In the genomic region with DNA sequence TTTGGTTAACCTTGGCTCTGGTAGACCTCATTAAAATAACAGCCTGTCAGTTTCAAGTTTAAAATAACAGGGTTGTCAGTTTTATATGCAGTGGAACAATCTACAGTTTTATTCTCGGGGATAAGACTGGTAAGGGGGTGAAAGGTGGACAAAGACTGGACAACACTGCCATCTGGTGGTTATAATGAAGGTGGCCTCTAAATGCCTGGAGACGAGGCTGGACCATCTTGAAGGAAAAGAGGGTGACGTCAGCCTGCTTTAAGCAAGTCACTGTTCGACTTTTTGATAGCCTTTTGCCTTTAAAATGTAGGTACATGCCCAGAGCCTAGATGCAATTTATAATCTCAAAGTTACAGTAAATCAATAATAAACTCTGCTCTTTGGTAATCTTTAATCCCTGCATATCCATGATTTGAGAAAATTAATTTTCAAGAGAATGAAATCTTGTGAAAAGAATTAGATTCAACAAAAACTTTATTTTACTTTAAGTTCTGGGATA, we compare ENCODE assay signal across 8 cellular contexts.
DNase-seq lines count a peak whose midpoint lies in the region; ATAC-seq and TF ChIP-seq lines count a peak whose summit lies in the region.

No MANE protein-coding gene starts in this region.

- 3% methylated on average over 4 of the region's 4 CpGs for WGBS in right lobe of liver (ENCODE audit: insufficient coverage, low coverage, low lambda C conversion rate, missing lambda C conversion rate)

- H3K36me3 ChIP-seq in CD8-positive, alpha-beta memory T cell (ENCODE audit: insufficient read depth, low read length) = no peaks in the 10 kb centered on the region
- no peaks in the 10 kb centered on the region for H3K36me3 ChIP-seq in right lobe of liver

- POLR2A ChIA-PET in CD8-positive, alpha-beta memory T cell (lab: Charles Lee) = no interaction called here

- no peak overlapping the region for H3K27ac ChIP-seq in CD8-positive, alpha-beta memory T cell (ENCODE audit: low read depth, low read length)
- H3K27ac ChIP-seq in coronary artery (no peak overlapping the region), right lobe of liver (no peak overlapping the region)

- no peaks in the 10 kb centered on the region for H3K9me3 Mint-ChIP-seq in CD8-positive, alpha-beta memory T cell

- intact Hi-C loops in right lobe of liver (cut with DNase I) = no loop called here

- H3K4me1 ChIP-seq in CD8-positive, alpha-beta memory T cell (ENCODE audit: insufficient read depth, low read length) = no peaks in the 10 kb centered on the region
- peaks cover 0 to 2% (median 0%) of the 10 kb centered on the region in 4 donors for H3K4me1 ChIP-seq in right lobe of liver

- H3K27me3 ChIP-seq in CD8-positive, alpha-beta memory T cell (ENCODE audit: insufficient read depth, low read length, poor library complexity, severe bottlenecking) = no peaks in the 10 kb centered on the region
- H3K27me3 ChIP-seq in right lobe of liver = no peaks in the 10 kb centered on the region

- peaks cover 0 to 8% (median 5%) of the 10 kb centered on the region in 3 donors for H3K4me1 Mint-ChIP-seq in CD8-positive, alpha-beta memory T cell

- H3K9me3 ChIP-seq in CD8-positive, alpha-beta memory T cell (ENCODE audit: low read length) = no peaks in the 10 kb centered on the region
- H3K9me3 ChIP-seq in right lobe of liver = no peaks in the 10 kb centered on the region

- peak overlapping the region in 2 of 8 donors; percentile 50 to 56 for H3K27ac Mint-ChIP-seq in CD8-positive, alpha-beta memory T cell

- ATAC-seq in GM19372 (IDR thresholded peaks at IDR 0.05; ENCODE audit: low read depth, unreplicated experiment) = peak; percentile 99
- ATAC-seq in HG03439 (IDR thresholded peaks at IDR 0.05; ENCODE audit: unreplicated experiment) = peak; percentile 98
- peak; percentile 95 to 99 (median 98) for ATAC-seq in right lobe of liver

- CTCF ChIA-PET in CD8-positive, alpha-beta memory T cell (lab: Charles Lee) = interaction anchor here (0.7 to 1.5 kb wide), 7 partner anchors 9 to 256 kb away, joined by 3 to 5 read pairs (median 4); no protein-coding TSS in a partner anchor

- H3K4me3 ChIP-seq in CD8-positive, alpha-beta memory T cell (ENCODE audit: low read length) = no peak overlapping the region
- H3K4me3 ChIP-seq in coronary artery = no peak overlapping the region
- no peak overlapping the region for H3K4me3 ChIP-seq in right lobe of liver

- DNase-seq in CD8-positive, alpha-beta memory T cell = peak; percentile 15 to 69 (median 61)
- DNase-seq in NCI-H510A (lab: John Stamatoyannopoulos, UW) (peak; percentile 27), coronary artery (ENCODE audit: low spot score) (no peak), right lobe of liver (peak in 1 of 3 donors; percentile 59)
- peak; percentile 29 to 69 for DNase-seq in activated CD4-positive, alpha-beta T cell treated with anti-CD3 and anti-CD28 coated beads for 24 hours (ENCODE audit: low read depth in 2 of 2)
- DNase-seq in stimulated activated CD8-positive, alpha-beta memory T cell treated with anti-CD3 and anti-CD28 coated beads, Interleukin-12 subunit alpha, Interleukin-12 subunit beta, amount 100 ng/mL, for 1 hour (ENCODE audit: low read depth) = peak; percentile 35

- TF ChIP-seq CTCF in coronary artery (IDR thresholded peaks at IDR 0.05) (peak; percentile 64), right lobe of liver (IDR thresholded peaks at IDR 0.05) (peak; percentile 85 to 95 (median 90))

- H3K4me3 Mint-ChIP-seq in CD8-positive, alpha-beta memory T cell = no peak overlapping the region

- peaks cover 0 to 3% (median 0%) of the 10 kb centered on the region in 3 donors for H3K36me3 Mint-ChIP-seq in CD8-positive, alpha-beta memory T cell

- peaks cover 3% of the 10 kb centered on the region in 2 donors for H3K27me3 Mint-ChIP-seq in CD8-positive, alpha-beta memory T cell

- no peak for TF ChIP-seq POLR2A in right lobe of liver (IDR thresholded peaks at IDR 0.05)
